Comparison of ENCODE assay signal across 12 cellular contexts in genomic region chr14:88023658-88024187, GRCh38. TPM values are rescaled to one million over a fixed set of nuclear protein-coding genes. Genes with fewer than 3 reads are reported as not detected.
DNase-seq lines count a peak whose midpoint lies in the region; ATAC-seq and TF ChIP-seq lines count a peak whose summit lies in the region.
"Had no signal": no experiment of that assay in that cellular context is flagged by ENCODE, and none has a peak within 500 bp of the region (broad histone marks: within the 10 kb centered on the region; RNA-seq: fewer than 3 reads in every experiment).

No MANE protein-coding gene starts in this region.

- ATAC-seq in activated naive CD8-positive, alpha-beta T cell treated with anti-CD3 and anti-CD28 coated beads, Interleukin-2, amount 50 U/mL, for 24 hours = peak; percentile 76
- ATAC-seq in PC-3 = no peak

- H3K4me1 ChIP-seq in neural progenitor cell (peaks cover 15% of the 10 kb centered on the region), PC-3 (ENCODE audit: insufficient read depth, low read length) (no peaks in the 10 kb centered on the region)

- TF ChIP-seq CTCF in neural progenitor cell (IDR thresholded peaks at IDR 0.05) (no peak), brain microvascular endothelial cell (IDR thresholded peaks at IDR 0.05; ENCODE audit: low read depth, low read length, missing control alignments) (no peak), PC-3 (conservative IDR thresholded peaks at IDR 0.05; ENCODE audit: low read depth, low read length) (no peak)

- no peak overlapping the region for H3K4me3 Mint-ChIP-seq in activated naive CD8-positive, alpha-beta T cell treated with anti-CD3 and anti-CD28 coated beads, Interleukin-2, amount 50 U/mL, for 24 hours
- no peak overlapping the region for H3K4me3 Mint-ChIP-seq in neural progenitor cell
- H3K4me3 Mint-ChIP-seq: nephron had no signal

- H3K9ac ChIP-seq in neural progenitor cell (no peak overlapping the region), PC-3 (ENCODE audit: low read length) (no peak overlapping the region)

- H3K36me3 ChIP-seq in neural progenitor cell (no peaks in the 10 kb centered on the region), brain microvascular endothelial cell (replicated peaks) (no peaks in the 10 kb centered on the region), PC-3 (ENCODE audit: low read depth, low read length) (no peaks in the 10 kb centered on the region)

- H3K9me3 ChIP-seq in neural progenitor cell (ENCODE audit: low read depth) (no peaks in the 10 kb centered on the region), PC-3 (ENCODE audit: low read length) (no peaks in the 10 kb centered on the region)

- H3K27me3 ChIP-seq in neural progenitor cell (no peaks in the 10 kb centered on the region), brain microvascular endothelial cell (replicated peaks) (no peaks in the 10 kb centered on the region), PC-3 (ENCODE audit: low read length) (no peaks in the 10 kb centered on the region)

- H3F3A ChIP-seq in neural progenitor cell (ENCODE audit: low read depth) (no peaks in the 10 kb centered on the region), PC-3 (ENCODE audit: low read length, unreplicated experiment) (no peaks in the 10 kb centered on the region)

- POLR2A ChIA-PET in PC-3 (lab: Charles Lee; ENCODE audit: unreplicated experiment) = no interaction called here

- H3K4me3 ChIP-seq in neural progenitor cell (no peak overlapping the region), brain microvascular endothelial cell (ENCODE audit: low read depth, low read length) (no peak overlapping the region), PC-3 (ENCODE audit: low read length) (no peak overlapping the region)
- H3K4me3 ChIP-seq: skin epidermis had no signal

- no peaks in the 10 kb centered on the region for H3K27me3 Mint-ChIP-seq in activated naive CD8-positive, alpha-beta T cell treated with anti-CD3 and anti-CD28 coated beads, Interleukin-2, amount 50 U/mL, for 24 hours
- H3K27me3 Mint-ChIP-seq in neural progenitor cell (ENCODE audit: insufficient read depth, low read depth) = no peaks in the 10 kb centered on the region

- H4K20me1 ChIP-seq in neural progenitor cell (ENCODE audit: low read depth) (no peaks in the 10 kb centered on the region), PC-3 (ENCODE audit: low read length) (no peaks in the 10 kb centered on the region)

- H3K27ac Mint-ChIP-seq in activated naive CD8-positive, alpha-beta T cell treated with anti-CD3 and anti-CD28 coated beads, Interleukin-2, amount 50 U/mL, for 24 hours = peak overlapping the region; percentile 81
- H3K27ac Mint-ChIP-seq in neural progenitor cell = peak overlapping the region; percentile 62

- intact Hi-C loops in PC-3 (cut with micrococcal nuclease) = no loop called here

- H2AFZ ChIP-seq in neural progenitor cell (replicated peaks) = peak overlapping the region; percentile 98
- H2AFZ ChIP-seq in PC-3 (ENCODE audit: low read length) = no peak overlapping the region

- peak overlapping the region; percentile 54 for H3K4me2 ChIP-seq in neural progenitor cell
- H3K4me2 ChIP-seq in PC-3 (ENCODE audit: low read length) = no peak overlapping the region

- CTCF ChIA-PET in PC-3 (lab: Charles Lee) = no interaction called here

- H3K36me3 Mint-ChIP-seq in activated naive CD8-positive, alpha-beta T cell treated with anti-CD3 and anti-CD28 coated beads, Interleukin-2, amount 50 U/mL, for 24 hours (ENCODE audit: low read depth) = peaks cover 3% of the 10 kb centered on the region
- H3K36me3 Mint-ChIP-seq in neural progenitor cell = no peaks in the 10 kb centered on the region

- H3K4me1 Mint-ChIP-seq in activated naive CD8-positive, alpha-beta T cell treated with anti-CD3 and anti-CD28 coated beads, Interleukin-2, amount 50 U/mL, for 24 hours = peaks cover 70% of the 10 kb centered on the region
- H3K4me1 Mint-ChIP-seq in neural progenitor cell = peaks cover 16% of the 10 kb centered on the region
- H3K4me1 Mint-ChIP-seq: nephron had no signal

- no TSS peak for BruUV-seq in PC-3 (replicated peaks; lab: Mats Ljungman, UMichigan)

- H3K27ac ChIP-seq in neural progenitor cell = no peak overlapping the region
- no peak overlapping the region for H3K27ac ChIP-seq in brain microvascular endothelial cell
- no peak overlapping the region for H3K27ac ChIP-seq in PC-3 (ENCODE audit: low read length)
- H3K27ac ChIP-seq: skin epidermis had no signal

- DNase-seq in DMS153 (lab: John Stamatoyannopoulos, UW) (peak; percentile 10), DMS153 treated with DMSO at 0.1 percent for 48 hours (lab: John Stamatoyannopoulos, UW; ENCODE audit: unreplicated experiment) (no peak), HuH-7 (ENCODE audit: low spot score) (peak; percentile 8), neural progenitor cell (ENCODE audit: low spot score) (no peak), brain microvascular endothelial cell (no peak), NCI-H524 treated with DMSO at 0.1 percent for 48 hours (lab: John Stamatoyannopoulos, UW) (no peak), PC-3 (no peak)
- no peak for DNase-seq in activated naive CD8-positive, alpha-beta T cell treated with anti-CD3 and anti-CD28 coated beads, Interleukin-2, amount 50 U/mL, for 24 hours
- DNase-seq: 8988T, Karpas-422 had no signal

- in situ Hi-C loops in brain microvascular endothelial cell (cut with HindIII; ENCODE audit: low pct_ligation_motif_present, low sequenced_read_pairs) = no loop called here

- no peaks in the 10 kb centered on the region for H3K9me2 ChIP-seq in PC-3 (replicated peaks; ENCODE audit: low read length)

- no peaks in the 10 kb centered on the region for H3K79me2 ChIP-seq in neural progenitor cell (ENCODE audit: low read depth)
- H3K79me2 ChIP-seq in PC-3 (ENCODE audit: low read length) = no peaks in the 10 kb centered on the region

- H3K9me3 Mint-ChIP-seq in activated naive CD8-positive, alpha-beta T cell treated with anti-CD3 and anti-CD28 coated beads, Interleukin-2, amount 50 U/mL, for 24 hours = peaks cover 9% of the 10 kb centered on the region
- no peaks in the 10 kb centered on the region for H3K9me3 Mint-ChIP-seq in neural progenitor cell
- H3K9me3 Mint-ChIP-seq: nephron had no signal

RNA-seq across cellular contexts. Expression of gene GPR65, which starts 18.8 kb away (rescaled TPM):
- total RNA-seq in neural progenitor cell (ENCODE audit: low replicate concordance) (not detected in 2 replicates), PC-3 (2014; rRNA removed) (not detected in 2 replicates)

RNA-seq across cellular contexts. Expression of gene GALC, which starts 30.7 kb away (rescaled TPM):
- total RNA-seq in neural progenitor cell (ENCODE audit: low replicate concordance) (22.8 and 30.8 TPM in 2 replicates), PC-3 (2014; rRNA removed) (0.18 and 0.40 TPM in 2 replicates)

Comparison
In these comparisons a context has a peak if more than half of its experiments do, and no peak if none do; other contexts are left out.
1. DNase-seq: peak in DMS153 (single experiment) and HuH-7 (single experiment); none in DMS153 treated with DMSO at 0.1 percent for 48 hours (single experiment), activated naive CD8-positive, alpha-beta T cell treated with anti-CD3 and anti-CD28 coated beads, Interleukin-2, amount 50 U/mL, for 24 hours (single experiment), neural progenitor cell (single experiment), brain microvascular endothelial cell (single experiment), NCI-H524 treated with DMSO at 0.1 percent for 48 hours (single experiment) and PC-3 (single experiment).
2. RNA of gene GALC, which starts 30.7 kb away (total RNA-seq): 22.8 to 30.8 TPM in neural progenitor cell; 0.18 to 0.40 TPM in PC-3; every median in the first group is over 10 times any median in the second.